ENCODE assay signal across 14 cellular contexts in genomic region chr5:149206524-149207141, GRCh38.
DNase-seq lines count a peak whose midpoint lies in the region; ATAC-seq and TF ChIP-seq lines count a peak whose summit lies in the region.
"Had no signal": no experiment of that assay in that cellular context is flagged by ENCODE, and none has a peak within 500 bp of the region (broad histone marks: within the 10 kb centered on the region; RNA-seq: fewer than 3 reads in every experiment).

No MANE protein-coding gene starts in this region.

- in situ Hi-C loops in mammary epithelial cell (cut with MboI; ENCODE audit: low sequenced_read_pairs in 2 of 2) (no loop called here), ACHN (cut with HindIII; ENCODE audit: low pct_ligation_motif_present, low pct_unique_long_range_greater_than_20kb, low sequenced_read_pairs) (no loop called here)

- peak overlapping the region; percentile 5 for H3K4me2 ChIP-seq in mammary epithelial cell (ENCODE audit: insufficient read depth, low read depth, low read length)
- H3K4me2 ChIP-seq: KMS-11 had no signal

- H3K79me2 ChIP-seq in mammary epithelial cell (ENCODE audit: insufficient read depth, low read length) = no peaks in the 10 kb centered on the region

- H4K20me1 ChIP-seq in mammary epithelial cell (ENCODE audit: insufficient read depth, low read length) = no peaks in the 10 kb centered on the region

- BruUV-seq in mammary epithelial cell (replicated peaks; lab: Mats Ljungman, UMichigan) = no TSS peak

- no peaks in the 10 kb centered on the region for H3K27me3 ChIP-seq in MG63
- H3K27me3 ChIP-seq in mammary epithelial cell (ENCODE audit: insufficient read depth, low read length) = no peaks in the 10 kb centered on the region
- no peaks in the 10 kb centered on the region for H3K27me3 ChIP-seq in right atrium auricular region
- H3K27me3 ChIP-seq in spleen (replicated peaks in 1 of 7) = peaks cover 0 to 3% (median 0%) of the 10 kb centered on the region in 7 donors

- H3K4me3 ChIP-seq in MG63 (no peak overlapping the region), mammary epithelial cell (replicated peaks in 1 of 3; ENCODE audit: insufficient read depth in 1 of 3, low read depth in 2 of 3, low read length in 3 of 3) (no peak overlapping the region), right atrium auricular region (no peak overlapping the region), spleen (no peak overlapping the region)

- H3K9ac ChIP-seq in mammary epithelial cell (ENCODE audit: insufficient read depth, low read length) = no peak overlapping the region
- H3K9ac ChIP-seq: KMS-11 had no signal

- no peak for ATAC-seq in HG03439 (IDR thresholded peaks at IDR 0.05; ENCODE audit: unreplicated experiment)
- ATAC-seq: activated CD4-positive, CD25-positive, alpha-beta regulatory T cell treated with anti-CD3 and anti-CD28 coated beads, Interleukin-2, amount 50 U/mL, for 24 hours had no signal

- H3K9me3 ChIP-seq in MG63 (no peaks in the 10 kb centered on the region), mammary epithelial cell (replicated peaks; ENCODE audit: insufficient read depth, low read length) (no peaks in the 10 kb centered on the region), right atrium auricular region (no peaks in the 10 kb centered on the region), spleen (no peaks in the 10 kb centered on the region)

- no peak for TF ChIP-seq POLR2A in spleen (IDR thresholded peaks at IDR 0.05)

- no peak for TF ChIP-seq CTCF in mammary epithelial cell (conservative IDR thresholded peaks at IDR 0.05 in 1 of 2, IDR thresholded peaks at IDR 0.05 in 1 of 2; ENCODE audit: extremely low read depth in 1 of 2, insufficient read depth in 1 of 2, low read depth in 1 of 2, low read length in 2 of 2)
- TF ChIP-seq CTCF in right atrium auricular region (IDR thresholded peaks at IDR 0.05) = no peak
- no peak for TF ChIP-seq CTCF in spleen (IDR thresholded peaks at IDR 0.05 in 8 of 11, conservative IDR thresholded peaks at IDR 0.05 in 3 of 11)

- H3K27ac ChIP-seq in mammary epithelial cell (ENCODE audit: insufficient read depth, low read depth, low read length) (no peak overlapping the region), right atrium auricular region (peak overlapping the region; percentile 44 to 63), spleen (peak overlapping the region in 7 of 8 donors; percentile 19 to 64 (median 44))
- H3K27ac ChIP-seq: KMS-11 had no signal

- DNase-seq in MG63 (peak; percentile 64), mammary epithelial cell (peak; percentile 70), right atrium auricular region (ENCODE audit: low spot score) (peak; percentile 71), spleen (no peak), NCI-H748 (lab: John Stamatoyannopoulos, UW; ENCODE audit: unreplicated experiment) (no peak), ACHN (no peak)
- DNase-seq: activated CD8-positive, alpha-beta memory T cell treated with anti-CD3 and anti-CD28 coated beads for 24 hours; H7; NCI-H1105; NCI-H526; stimulated activated CD4-positive, alpha-beta T cell treated with anti-CD3 and anti-CD28 coated beads, Interleukin-4, amount 100 ng/mL, for 24 hours had no signal

- H3K4me1 ChIP-seq in mammary epithelial cell (ENCODE audit: insufficient read depth, low read length) (peaks cover 33% of the 10 kb centered on the region), right atrium auricular region (peaks cover 0 to 51% of the 10 kb centered on the region in 2 donors), spleen (peaks cover 0 to 25% (median 8%) of the 10 kb centered on the region in 6 donors)

- H2AFZ ChIP-seq in mammary epithelial cell (ENCODE audit: low read depth, low read length) = peak overlapping the region; percentile 7

- dilution Hi-C loops in mammary epithelial cell (cut with HindIII; ENCODE audit: low sequenced_read_pairs) = loop anchor here (5.0 kb wide), 2 partner anchors 61 to 74 kb away; no protein-coding TSS in a partner anchor

- intact Hi-C loops in mammary epithelial cell (cut with micrococcal nuclease) = no loop called here
- intact Hi-C loops in spleen (cut with DNase I; ENCODE audit: low total_unique reads) = no loop called here

- H3K36me3 ChIP-seq in MG63 (peaks cover 22% of the 10 kb centered on the region), mammary epithelial cell (ENCODE audit: insufficient read depth, low read length) (peaks cover 1% of the 10 kb centered on the region), right atrium auricular region (peaks cover 51% of the 10 kb centered on the region), spleen (peaks cover 0 to 12% (median 0%) of the 10 kb centered on the region in 6 donors)

- CTCF ChIA-PET in mammary epithelial cell (lab: Charles Lee; ENCODE audit: low non-redundant PET) = no interaction called here

- 22% methylated on average over 10 of the region's 10 CpGs for WGBS in mammary epithelial cell (ENCODE audit: low coverage, missing lambda C conversion rate)
- 69 to 84% (median 77%) methylated on average over 10 of the region's 10 CpGs for WGBS in spleen, 5 donors

Comparison
In these comparisons a context has a peak if more than half of its experiments do, and no peak if none do; other contexts are left out.
1. DNase-seq: peak in MG63 (single experiment), mammary epithelial cell (single experiment) and right atrium auricular region (single experiment); none in spleen (single experiment), NCI-H748 (single experiment) and ACHN (single experiment).